ENCODE assay signal across 8 cellular contexts in genomic region chr1:211261229-211261628, GRCh38. TPM values are rescaled to one million over a fixed set of nuclear protein-coding genes. Genes with fewer than 3 reads are reported as not detected.
DNase-seq lines count a peak whose midpoint lies in the region; ATAC-seq and TF ChIP-seq lines count a peak whose summit lies in the region.

No MANE protein-coding gene starts in this region.

- intact Hi-C loops in heart right ventricle (cut with DNase I): loop anchor here in 1 of 10 donors (5.0 kb wide), 1 partner anchor 46 kb away; no protein-coding TSS in a partner anchor
- intact Hi-C loops in cardiac septum (cut with DNase I): loop anchor here (2.0 kb wide), 1 partner anchor 122 kb away; no protein-coding TSS in a partner anchor
- intact Hi-C loops in body of pancreas (cut with DNase I): no loop called here
- intact Hi-C loops in uterus (cut with DNase I; ENCODE audit: low total_unique reads): no loop called here

- H3K4me3 ChIP-seq in heart right ventricle (peak overlapping the region; percentile 58 to 98 (median 92)), body of pancreas (peak overlapping the region in 1 of 2 donors; percentile 87), mesodermal cell (ENCODE audit: extremely low read depth, insufficient read depth, low read length, poor library complexity, severe bottlenecking) (peak overlapping the region; percentile 73), uterus (peak overlapping the region in 1 of 2 donors; percentile 89)

- H3K4me1 ChIP-seq in heart right ventricle (peaks cover 0 to 36% (median 28%) of the 10 kb centered on the region in 9 donors), body of pancreas (peaks cover 29% of the 10 kb centered on the region), mesodermal cell (ENCODE audit: control insufficient read depth, insufficient read depth, low read length, poor library complexity, severe bottlenecking) (peaks cover 11% of the 10 kb centered on the region), uterus (peaks cover 0 to 3% of the 10 kb centered on the region in 2 donors)

- H3K9me3 ChIP-seq in heart right ventricle (peaks cover 0 to 3% (median 0%) of the 10 kb centered on the region in 11 donors), body of pancreas (no peaks in the 10 kb centered on the region), mesodermal cell (ENCODE audit: control insufficient read depth, low read length) (no peaks in the 10 kb centered on the region), uterus (no peaks in the 10 kb centered on the region)

- H3K27me3 ChIP-seq in heart right ventricle: no peaks in the 10 kb centered on the region
- no peaks in the 10 kb centered on the region for H3K27me3 ChIP-seq in body of pancreas
- no peaks in the 10 kb centered on the region for H3K27me3 ChIP-seq in uterus

- 40 to 49% methylated on average over 2 of the region's 2 CpGs for WGBS in heart right ventricle, 2 donors
- 24 to 27% methylated on average over 2 of the region's 2 CpGs for WGBS in body of pancreas, 2 donors
- 60 to 100% methylated on average over 1 of the region's 2 CpGs for WGBS in mesodermal cell (ENCODE audit: insufficient coverage in 2 of 2), 2 experiments

- ATAC-seq in heart right ventricle: no peak
- ATAC-seq in body of pancreas: no peak
- no peak for ATAC-seq in HG02571 (IDR thresholded peaks at IDR 0.05; ENCODE audit: unreplicated experiment)

- no peak for DNase-seq in heart right ventricle
- no peak for DNase-seq in cardiac septum (ENCODE audit: low spot score)
- no peak for DNase-seq in body of pancreas
- no peak for DNase-seq in uterus
- no peak for DNase-seq in HPDE6-E6E7 (ENCODE audit: extremely low spot score)
- DNase-seq in retina: no peak

- TF ChIP-seq POLR2A in body of pancreas (IDR thresholded peaks at IDR 0.05) (no peak), uterus (IDR thresholded peaks at IDR 0.05) (no peak)

- H3K36me3 ChIP-seq in heart right ventricle (peaks cover 0 to 40% (median 0%) of the 10 kb centered on the region in 9 donors), body of pancreas (replicated peaks in 1 of 2; ENCODE audit: insufficient read depth in 1 of 2, low read depth in 2 of 2) (no peaks in the 10 kb centered on the region), mesodermal cell (ENCODE audit: control insufficient read depth, insufficient read depth, low read length) (peaks cover 7% of the 10 kb centered on the region), uterus (no peaks in the 10 kb centered on the region)

- H3K27ac ChIP-seq in heart right ventricle (peak overlapping the region in 9 of 10 donors; percentile 92 to 99 (median 99)), body of pancreas (peak overlapping the region; percentile 75 to 100 (median 94)), mesodermal cell (ENCODE audit: low read depth, low read length, severe bottlenecking) (peak overlapping the region; percentile 74), uterus (peak overlapping the region; percentile 97 to 100)

- no peak for TF ChIP-seq CTCF in heart right ventricle (IDR thresholded peaks at IDR 0.05)
- TF ChIP-seq CTCF in body of pancreas (IDR thresholded peaks at IDR 0.05): no peak
- TF ChIP-seq CTCF in uterus (IDR thresholded peaks at IDR 0.05): no peak

RNA-seq across cellular contexts. Expression of gene RCOR3, which starts 2.1 kb away (rescaled TPM):
- total RNA-seq in heart right ventricle (10 to 100 TPM; 38.9 to 65.5 (median 50.5) TPM), cardiac septum (58.2 TPM), body of pancreas (10 to 100 TPM; 40.7 to 76.8 TPM), uterus (10 to 100 TPM; 26.1 to 88.5 (median 39.8) TPM)
- polyA plus RNA-seq in heart right ventricle: 10 to 100 TPM; 17.7 to 49.8 TPM
- 21.9 TPM for polyA plus RNA-seq in mesodermal cell (2013, experiment 1 of 2)
- polyA plus RNA-seq in mesodermal cell (2013, experiment 2 of 2): 33.5 TPM
